In the genomic region with DNA sequence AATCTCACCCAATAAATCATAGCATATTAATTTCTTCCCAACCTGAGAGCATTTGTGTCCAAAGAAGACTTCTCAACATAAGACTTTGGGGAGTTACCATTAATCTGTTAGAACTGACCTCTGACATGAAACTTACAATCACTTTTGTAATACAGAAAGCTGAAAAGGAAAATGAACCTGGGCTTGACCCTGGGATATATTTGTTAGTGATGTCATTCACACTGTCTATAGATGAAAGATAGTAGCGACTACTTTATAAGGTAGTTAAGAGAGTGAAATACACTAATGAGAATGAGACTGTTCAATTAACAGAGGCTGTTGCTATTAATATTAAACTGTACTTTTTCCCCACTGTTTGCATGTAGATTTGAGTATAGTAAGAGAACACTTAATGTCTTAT, we compare ENCODE assay signal across 39 cellular contexts.
"Had no signal": no experiment of that assay in that cellular context is flagged by ENCODE, and none has a peak within 500 bp of the region (broad histone marks: within the 10 kb centered on the region; RNA-seq: fewer than 3 reads in every experiment).

No MANE protein-coding gene starts in this region.

- H3K9me3 ChIP-seq: adrenal gland, ascending aorta, body of pancreas, breast epithelium had no signal

- H3K36me3 Mint-ChIP-seq: activated naive CD4-positive, alpha-beta T cell treated with anti-CD3 and anti-CD28 coated beads, Interleukin-2, amount 10 ng/mL, durations not matched to agents 7 days and 5 days; activated naive CD4-positive, alpha-beta T cell treated with anti-CD3 and anti-CD28 coated beads, Interleukin-2, amount 50 U/mL, for 24 hours; activated naive CD4-positive, alpha-beta T cell treated with anti-CD3 and anti-CD28 coated beads, Interleukin-2, amount 50 U/mL, for 72 hours; activated naive CD8-positive, alpha-beta T cell; activated naive CD8-positive, alpha-beta T cell treated with anti-CD3 and anti-CD28 coated beads for 36 hours; activated naive CD8-positive, alpha-beta T cell treated with anti-CD3 and anti-CD28 coated beads, Interleukin-2, amount 10 ng/mL, durations not matched to agents 7 days and 5 days; brain had no signal

- H3K9me3 Mint-ChIP-seq: activated naive CD4-positive, alpha-beta T cell treated with anti-CD3 and anti-CD28 coated beads, Interleukin-2, amount 10 ng/mL, durations not matched to agents 7 days and 5 days; activated naive CD4-positive, alpha-beta T cell treated with anti-CD3 and anti-CD28 coated beads, Interleukin-2, amount 50 U/mL, for 24 hours; activated naive CD4-positive, alpha-beta T cell treated with anti-CD3 and anti-CD28 coated beads, Interleukin-2, amount 50 U/mL, for 72 hours; activated naive CD8-positive, alpha-beta T cell treated with anti-CD3 and anti-CD28 coated beads for 36 hours; activated naive CD8-positive, alpha-beta T cell treated with anti-CD3 and anti-CD28 coated beads, Interleukin-2, amount 10 ng/mL, durations not matched to agents 7 days and 5 days; activated naive CD8-positive, alpha-beta T cell treated with anti-CD3 and anti-CD28 coated beads, Interleukin-2, amount 50 U/mL, for 24 hours; activated T-cell treated with anti-CD3 and anti-CD28 coated beads, Interleukin-2, amount 50 U/mL, for 24 hours; activated T-cell treated with anti-CD3 and anti-CD28 coated beads, Interleukin-2, amount 50 U/mL, for 4 hours; activated T-cell treated with anti-CD3 and anti-CD28 coated beads, Interleukin-2, amount 50 U/mL, for 72 hours; activated T-helper 1 cell treated with anti-CD3 and anti-CD28 coated beads, Interleukin-12 subunit alpha, Interleukin-12 subunit beta, Interleukin-2, Interleukin-4 antibody, amounts not matched to agents 30 ng/mL and 10 ng/mL and 1 ng/mL, durations not matched to agents 14 hours and 24 hours and 36 hours; activated T-helper 17 cell treated with anti-CD3 and anti-CD28 coated beads, Interleukin-2, amount 50 U/mL, for 72 hours; activated T-helper 2 cell treated with anti-CD3 and anti-CD28 coated beads, Interferon-gamma antibody, Interleukin-2, Interleukin-4, amounts not matched to agents 10 μg/mL and 5 μg/mL and 100 μg/mL, durations not matched to agents 14 hours and 24 hours and 36 hours; central memory CD8-positive, alpha-beta T cell had no signal

- ATAC-seq: activated naive CD4-positive, alpha-beta T cell treated with anti-CD3 and anti-CD28 coated beads, Interleukin-2, amount 50 U/mL, for 72 hours; activated naive CD8-positive, alpha-beta T cell treated with anti-CD3 and anti-CD28 coated beads, Interleukin-2, amount 50 U/mL, for 24 hours; activated T-cell treated with anti-CD3 and anti-CD28 coated beads, Interleukin-2, amount 50 U/mL, for 4 hours; activated T-cell treated with anti-CD3 and anti-CD28 coated beads, Interleukin-2, amount 50 U/mL, for 72 hours; activated T-helper 17 cell treated with anti-CD3 and anti-CD28 coated beads, Interleukin-2, amount 50 U/mL, for 72 hours; body of pancreas had no signal

- H3K4me1 ChIP-seq: adrenal gland, ascending aorta, breast epithelium had no signal

- H3K27ac Mint-ChIP-seq: activated naive CD4-positive, alpha-beta T cell treated with anti-CD3 and anti-CD28 coated beads, Interleukin-2, amount 10 ng/mL, durations not matched to agents 7 days and 5 days; activated naive CD4-positive, alpha-beta T cell treated with anti-CD3 and anti-CD28 coated beads, Interleukin-2, amount 50 U/mL, for 24 hours; activated naive CD4-positive, alpha-beta T cell treated with anti-CD3 and anti-CD28 coated beads, Interleukin-2, amount 50 U/mL, for 72 hours; activated naive CD8-positive, alpha-beta T cell; activated naive CD8-positive, alpha-beta T cell treated with anti-CD3 and anti-CD28 coated beads for 36 hours; activated naive CD8-positive, alpha-beta T cell treated with anti-CD3 and anti-CD28 coated beads, Interleukin-2, amount 10 ng/mL, durations not matched to agents 7 days and 5 days; activated naive CD8-positive, alpha-beta T cell treated with anti-CD3 and anti-CD28 coated beads, Interleukin-2, amount 50 U/mL, for 24 hours; activated T-cell treated with anti-CD3 and anti-CD28 coated beads, Interleukin-2, amount 50 U/mL, for 24 hours; activated T-cell treated with anti-CD3 and anti-CD28 coated beads, Interleukin-2, amount 50 U/mL, for 72 hours; activated T-helper 1 cell treated with anti-CD3 and anti-CD28 coated beads, Interleukin-12 subunit alpha, Interleukin-12 subunit beta, Interleukin-2, Interleukin-4 antibody, amounts not matched to agents 30 ng/mL and 10 ng/mL and 1 ng/mL, durations not matched to agents 14 hours and 24 hours and 36 hours; activated T-helper 17 cell treated with anti-CD3 and anti-CD28 coated beads, Interleukin-2, amount 50 U/mL, for 72 hours; activated T-helper 2 cell treated with anti-CD3 and anti-CD28 coated beads, Interferon-gamma antibody, Interleukin-2, Interleukin-4, amounts not matched to agents 10 μg/mL and 5 μg/mL and 100 μg/mL, durations not matched to agents 14 hours and 24 hours and 36 hours; brain had no signal

- H3K36me3 ChIP-seq: adrenal gland, ascending aorta, brain microvascular endothelial cell, breast epithelium, cardiac muscle cell had no signal

- H3K27me3 ChIP-seq: adrenal gland, ascending aorta, body of pancreas, brain microvascular endothelial cell, breast epithelium, cardiac muscle cell had no signal

- H3K4me3 ChIP-seq: adrenal gland, ascending aorta, body of pancreas, breast epithelium, cardiac muscle cell had no signal

- H3K27me3 Mint-ChIP-seq: activated naive CD4-positive, alpha-beta T cell treated with anti-CD3 and anti-CD28 coated beads, Interleukin-2, amount 10 ng/mL, durations not matched to agents 7 days and 5 days; activated naive CD8-positive, alpha-beta T cell treated with anti-CD3 and anti-CD28 coated beads, Interleukin-2, amount 10 ng/mL, durations not matched to agents 7 days and 5 days; central memory CD8-positive, alpha-beta T cell had no signal

- H3K27ac ChIP-seq: adrenal gland, ascending aorta, body of pancreas, brain microvascular endothelial cell, breast epithelium, cardiac muscle cell had no signal

- H3K4me1 Mint-ChIP-seq: activated naive CD4-positive, alpha-beta T cell treated with anti-CD3 and anti-CD28 coated beads, Interleukin-2, amount 10 ng/mL, durations not matched to agents 7 days and 5 days; activated naive CD4-positive, alpha-beta T cell treated with anti-CD3 and anti-CD28 coated beads, Interleukin-2, amount 50 U/mL, for 24 hours; activated naive CD8-positive, alpha-beta T cell treated with anti-CD3 and anti-CD28 coated beads, Interleukin-2, amount 50 U/mL, for 24 hours; activated T-helper 17 cell treated with anti-CD3 and anti-CD28 coated beads, Interleukin-2, amount 50 U/mL, for 72 hours; central memory CD8-positive, alpha-beta T cell had no signal

- DNase-seq: activated effector memory CD4-positive, alpha-beta T cell treated with anti-CD3 and anti-CD28 coated beads, Interleukin-2, amount 50 U/mL, for 16 hours; activated effector memory CD4-positive, alpha-beta T cell treated with Interleukin-2 at 50 U/mL for 16 hours; activated gamma-delta T cell; activated gamma-delta T cell treated with Interleukin-2 at 50 U/mL for 16 hours; activated naive CD4-positive, alpha-beta T cell; activated naive CD4-positive, alpha-beta T cell treated with anti-CD3 and anti-CD28 coated beads, Interleukin-2, amount 10 ng/mL, durations not matched to agents 7 days and 5 days; activated naive CD4-positive, alpha-beta T cell treated with anti-CD3 and anti-CD28 coated beads, Interleukin-2, amount 50 U/mL, for 16 hours; activated naive CD4-positive, alpha-beta T cell treated with Interleukin-2 at 50 U/mL for 16 hours; activated naive CD8-positive, alpha-beta T cell treated with anti-CD3 and anti-CD28 coated beads for 36 hours; activated naive CD8-positive, alpha-beta T cell treated with anti-CD3 and anti-CD28 coated beads, Interleukin-2, amount 10 ng/mL, durations not matched to agents 7 days and 5 days; activated naive CD8-positive, alpha-beta T cell treated with anti-CD3 and anti-CD28 coated beads, Interleukin-2, amount 50 U/mL, for 24 hours; activated T-cell treated with anti-CD3 and anti-CD28 coated beads, Interleukin-2, amount 50 U/mL, for 24 hours; activated T-cell treated with anti-CD3 and anti-CD28 coated beads, Interleukin-2, amount 50 U/mL, for 4 hours; activated T-cell treated with anti-CD3 and anti-CD28 coated beads, Interleukin-2, amount 50 U/mL, for 48 hours; activated T-cell treated with anti-CD3 and anti-CD28 coated beads, Interleukin-2, amount 50 U/mL, for 72 hours; adrenal gland; amniotic stem cell; amygdala; anterior cingulate cortex; aorta; body of pancreas; brain microvascular endothelial cell; caudate nucleus; central memory CD4-positive, alpha-beta T cell; cerebellar nuclear complex had no signal

- FAIRE-seq: astrocyte, bronchial epithelial cell, colon had no signal

- H3K4me3 Mint-ChIP-seq: activated naive CD4-positive, alpha-beta T cell treated with anti-CD3 and anti-CD28 coated beads, Interleukin-2, amount 10 ng/mL, durations not matched to agents 7 days and 5 days; activated naive CD4-positive, alpha-beta T cell treated with anti-CD3 and anti-CD28 coated beads, Interleukin-2, amount 50 U/mL, for 24 hours; activated naive CD8-positive, alpha-beta T cell; activated naive CD8-positive, alpha-beta T cell treated with anti-CD3 and anti-CD28 coated beads for 36 hours; activated naive CD8-positive, alpha-beta T cell treated with anti-CD3 and anti-CD28 coated beads, Interleukin-2, amount 10 ng/mL, durations not matched to agents 7 days and 5 days; activated naive CD8-positive, alpha-beta T cell treated with anti-CD3 and anti-CD28 coated beads, Interleukin-2, amount 50 U/mL, for 24 hours; activated T-cell treated with anti-CD3 and anti-CD28 coated beads, Interleukin-2, amount 50 U/mL, for 24 hours; activated T-cell treated with anti-CD3 and anti-CD28 coated beads, Interleukin-2, amount 50 U/mL, for 4 hours; activated T-cell treated with anti-CD3 and anti-CD28 coated beads, Interleukin-2, amount 50 U/mL, for 72 hours; activated T-helper 1 cell treated with anti-CD3 and anti-CD28 coated beads, Interleukin-12 subunit alpha, Interleukin-12 subunit beta, Interleukin-2, Interleukin-4 antibody, amounts not matched to agents 30 ng/mL and 10 ng/mL and 1 ng/mL, durations not matched to agents 14 hours and 24 hours and 36 hours; activated T-helper 17 cell treated with anti-CD3 and anti-CD28 coated beads, Interleukin-2, amount 50 U/mL, for 72 hours; brain; central memory CD8-positive, alpha-beta T cell had no signal
